In genomic region chr16:17359778-17360177, GRCh38 we compare ENCODE assay signal across 9 cellular contexts.
DNase-seq lines count a peak whose midpoint lies in the region; ATAC-seq and TF ChIP-seq lines count a peak whose summit lies in the region.
"Had no signal": no experiment of that assay in that cellular context is flagged by ENCODE, and none has a peak within 500 bp of the region (broad histone marks: within the 10 kb centered on the region; RNA-seq: fewer than 3 reads in every experiment).

No MANE protein-coding gene starts in this region.

- peak overlapping the region; percentile 25 for H3K4me2 ChIP-seq in DOHH2 (ENCODE audit: low read length)

- no peak overlapping the region for H3K27ac ChIP-seq in DOHH2 (ENCODE audit: low read depth, low read length)

- no peaks in the 10 kb centered on the region for H3K27me3 ChIP-seq in DOHH2 (ENCODE audit: control insufficient read depth, low read length)
- H3K27me3 ChIP-seq: Peyer's patch had no signal

- H4K20me1 ChIP-seq in DOHH2 (ENCODE audit: control insufficient read depth, insufficient read depth, low read depth, low read length) = no peaks in the 10 kb centered on the region

- H3K36me3 ChIP-seq in DOHH2 (ENCODE audit: control insufficient read depth, low read length) = no peaks in the 10 kb centered on the region
- H3K36me3 ChIP-seq: Peyer's patch had no signal

- H3K4me3 ChIP-seq in DOHH2 (ENCODE audit: low read length) = peak overlapping the region; percentile 14; the same call in 1 of the 2 replicates
- H3K4me3 ChIP-seq: Peyer's patch had no signal

- peak; percentile 39 for ATAC-seq in sciatic nerve
- ATAC-seq in GM19328 (IDR thresholded peaks at IDR 0.05; ENCODE audit: unreplicated experiment) = no peak
- ATAC-seq in GM18868 (IDR thresholded peaks at IDR 0.05; ENCODE audit: unreplicated experiment) = no peak

- H3F3A ChIP-seq in DOHH2 (ENCODE audit: control insufficient read depth, insufficient read depth) = no peaks in the 10 kb centered on the region

- peak; percentile 61 to 79 for DNase-seq in NOMO-1 (lab: John Stamatoyannopoulos, UW; ENCODE audit: unreplicated experiment in 2 of 2)
- DNase-seq in activated naive CD4-positive, alpha-beta T cell treated with anti-CD3 and anti-CD28 coated beads, Interleukin-2, amount 50 U/mL, for 16 hours = peak; percentile 54
- DNase-seq in sciatic nerve (ENCODE audit: low spot score) = no peak
- DNase-seq in DMS53 (lab: John Stamatoyannopoulos, UW) = no peak
- DNase-seq in NCI-H2227 (lab: John Stamatoyannopoulos, UW; ENCODE audit: unreplicated experiment) = no peak

- H3K9me3 ChIP-seq in DOHH2 (ENCODE audit: control insufficient read depth, insufficient read depth, low read length) = no peaks in the 10 kb centered on the region
- H3K9me3 ChIP-seq: Peyer's patch had no signal

- no peaks in the 10 kb centered on the region for H3K9me2 ChIP-seq in DOHH2 (replicated peaks; ENCODE audit: control insufficient read depth, low read length)

- TF ChIP-seq CTCF in DOHH2 (IDR thresholded peaks at IDR 0.05; ENCODE audit: low read depth, low read length, poor library complexity, severe bottlenecking) = no peak

- H3K79me2 ChIP-seq in DOHH2 (ENCODE audit: control insufficient read depth, low read length) = peaks cover 18% of the 10 kb centered on the region

- intact Hi-C loops in sciatic nerve (cut with DNase I) = no loop called here

- H3K4me1 ChIP-seq in DOHH2 (ENCODE audit: control insufficient read depth, low read length) = peaks cover 33% of the 10 kb centered on the region

Comparison
In these comparisons a context has a peak if more than half of its experiments do, and no peak if none do; other contexts are left out.
1. DNase-seq: peak in NOMO-1 (2 of 2) and activated naive CD4-positive, alpha-beta T cell treated with anti-CD3 and anti-CD28 coated beads, Interleukin-2, amount 50 U/mL, for 16 hours (single experiment); none in sciatic nerve (single experiment), DMS53 (single experiment) and NCI-H2227 (single experiment).